9 cellular contexts compared by ENCODE assay signal in the genomic region with DNA sequence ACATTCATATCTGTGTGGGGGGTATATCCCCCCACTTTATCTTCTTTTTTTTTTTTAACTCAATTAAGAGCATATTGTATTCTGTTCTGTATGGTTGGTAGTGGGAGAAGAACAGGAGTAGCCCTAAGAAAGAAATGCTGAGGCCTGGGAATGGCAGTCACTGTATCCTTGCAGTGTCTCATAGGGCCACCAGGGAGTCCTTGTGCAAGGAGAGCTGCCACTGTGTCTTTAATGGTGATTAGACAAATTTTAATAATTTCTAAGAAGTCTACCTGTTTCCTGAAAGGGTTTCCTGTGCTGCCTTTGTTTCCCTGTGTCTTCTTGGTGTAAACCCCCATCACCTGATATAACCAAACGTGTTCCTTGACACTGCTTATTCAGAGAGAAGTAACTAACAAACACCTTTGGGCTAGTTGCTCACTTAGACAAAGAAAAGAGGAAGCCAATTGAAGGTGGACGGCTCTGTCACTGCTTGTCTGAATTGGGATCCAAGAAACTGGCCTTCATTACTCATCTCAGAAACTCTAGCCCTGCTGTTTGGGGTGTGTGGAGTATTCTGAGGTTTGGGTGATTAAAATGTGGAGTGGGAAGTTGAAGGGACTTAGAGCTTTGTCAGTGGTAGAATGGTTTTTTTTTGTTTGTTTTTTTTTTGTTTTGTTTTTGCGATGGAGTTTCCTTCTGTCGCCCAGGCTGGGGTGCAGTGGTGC. TPM values are rescaled to one million over a fixed set of nuclear protein-coding genes. Genes with fewer than 3 reads are reported as not detected.
DNase-seq lines count a peak whose midpoint lies in the region; ATAC-seq and TF ChIP-seq lines count a peak whose summit lies in the region.
"Had no signal": no experiment of that assay in that cellular context is flagged by ENCODE, and none has a peak within 500 bp of the region (broad histone marks: within the 10 kb centered on the region; RNA-seq: fewer than 3 reads in every experiment).

No MANE protein-coding gene starts in this region.

- H3K9me3 Mint-ChIP-seq in WTC11 = no peaks in the 10 kb centered on the region

- H3K4me1 ChIP-seq in left ventricle myocardium inferior = peaks cover 16% of the 10 kb centered on the region
- peaks cover 0 to 17% (median 3%) of the 10 kb centered on the region in 12 donors for H3K4me1 ChIP-seq in heart left ventricle

- intact Hi-C loops in left ventricle myocardium inferior (cut with micrococcal nuclease) (no loop called here), heart left ventricle (cut with DNase I) (no loop called here), posterior cingulate gyrus (cut with DNase I) (no loop called here)

- DNase-seq in left ventricle myocardium inferior (no peak), heart left ventricle (no peak), WTC11 (ENCODE audit: low spot score) (no peak), posterior cingulate gyrus (no peak), ACHN (no peak)
- DNase-seq in stimulated activated naive CD4-positive, alpha-beta T cell (lab: John Stamatoyannopoulos, UW) = no peak
- no peak for DNase-seq in stimulated activated CD4-positive, alpha-beta T cell treated with anti-CD3 and anti-CD28 coated beads, Interleukin-4, amount 100 ng/mL, for 4 hours

- peak; percentile 13 for TF ChIP-seq CTCF in left ventricle myocardium inferior (IDR thresholded peaks at IDR 0.05; ENCODE audit: borderline replicate concordance)
- TF ChIP-seq CTCF in heart left ventricle (IDR thresholded peaks at IDR 0.05) = no peak
- no peak for TF ChIP-seq CTCF in WTC11 (IDR thresholded peaks at IDR 0.05)

- H3K27me3 ChIP-seq in left ventricle myocardium inferior (ENCODE audit: low read depth) (no peaks in the 10 kb centered on the region), heart left ventricle (no peaks in the 10 kb centered on the region)

- H3K27ac Mint-ChIP-seq in WTC11 = no peak overlapping the region; the same call in 1 of the 2 replicates

- H3K9me3 ChIP-seq in left ventricle myocardium inferior (replicated peaks) (no peaks in the 10 kb centered on the region), heart left ventricle (no peaks in the 10 kb centered on the region)

- WGBS in heart left ventricle, 4 donors = 85 to 91% (median 89%) methylated on average over 4 of the region's 4 CpGs

- no peaks in the 10 kb centered on the region for H3K4me1 Mint-ChIP-seq in WTC11

- no peaks in the 10 kb centered on the region for H3K27me3 Mint-ChIP-seq in WTC11 (ENCODE audit: low read depth)

- no peak for TF ChIP-seq POLR2A in heart left ventricle (IDR thresholded peaks at IDR 0.05)

- H3K27ac ChIP-seq in left ventricle myocardium inferior (replicated peaks) (no peak overlapping the region), heart left ventricle (peak overlapping the region in 1 of 12 donors; percentile 18)
- H3K27ac ChIP-seq: VCaP had no signal

- CTCF ChIA-PET in WTC11 (lab: Charles Lee) = interaction anchor here (0.6 to 1.6 kb wide), 4 partner anchors 11 to 62 kb away, joined by 3 to 5 read pairs (median 3); no protein-coding TSS in a partner anchor

- ATAC-seq in heart left ventricle (no peak), HG03025 (IDR thresholded peaks at IDR 0.05; ENCODE audit: low FRiP score, unreplicated experiment) (peak; percentile 95), WTC11 (peak; percentile 75)

- in situ Hi-C loops in ACHN (cut with HindIII; ENCODE audit: low pct_ligation_motif_present, low pct_unique_long_range_greater_than_20kb, low sequenced_read_pairs) = no loop called here

- no peaks in the 10 kb centered on the region for H3K36me3 Mint-ChIP-seq in WTC11

- POLR2A ChIA-PET in WTC11 (lab: Charles Lee) = no interaction called here

- H3K4me3 Mint-ChIP-seq in WTC11 = no peak overlapping the region

- H3K36me3 ChIP-seq in left ventricle myocardium inferior (no peaks in the 10 kb centered on the region), heart left ventricle (no peaks in the 10 kb centered on the region)

- H3K4me3 ChIP-seq in left ventricle myocardium inferior (no peak overlapping the region), heart left ventricle (no peak overlapping the region)

TF ChIP-seq in WTC11, 78 proteins besides CTCF, POLR2A, EP300 and RAD21 (continues in another document):
- TF ChIP-seq, protein P1, sequence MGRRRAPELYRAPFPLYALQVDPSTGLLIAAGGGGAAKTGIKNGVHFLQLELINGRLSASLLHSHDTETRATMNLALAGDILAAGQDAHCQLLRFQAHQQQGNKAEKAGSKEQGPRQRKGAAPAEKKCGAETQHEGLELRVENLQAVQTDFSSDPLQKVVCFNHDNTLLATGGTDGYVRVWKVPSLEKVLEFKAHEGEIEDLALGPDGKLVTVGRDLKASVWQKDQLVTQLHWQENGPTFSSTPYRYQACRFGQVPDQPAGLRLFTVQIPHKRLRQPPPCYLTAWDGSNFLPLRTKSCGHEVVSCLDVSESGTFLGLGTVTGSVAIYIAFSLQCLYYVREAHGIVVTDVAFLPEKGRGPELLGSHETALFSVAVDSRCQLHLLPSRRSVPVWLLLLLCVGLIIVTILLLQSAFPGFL (CRISPR knock-in tag; IDR thresholded peaks at IDR 0.05; ENCODE audit: borderline replicate concordance) = no peak
- no peak for TF ChIP-seq ELF4 (CRISPR knock-in tag; IDR thresholded peaks at IDR 0.05; ENCODE audit: low read depth)
- no peak for TF ChIP-seq GABPB1 (CRISPR knock-in tag; IDR thresholded peaks at IDR 0.05)
- no peak for TF ChIP-seq NR1H2 (CRISPR knock-in tag; IDR thresholded peaks at IDR 0.05)
- TF ChIP-seq EMX1 (CRISPR knock-in tag; IDR thresholded peaks at IDR 0.05) = no peak
- no peak for TF ChIP-seq SMAD4 (CRISPR knock-in tag; IDR thresholded peaks at IDR 0.05)
- TF ChIP-seq, protein P2, sequence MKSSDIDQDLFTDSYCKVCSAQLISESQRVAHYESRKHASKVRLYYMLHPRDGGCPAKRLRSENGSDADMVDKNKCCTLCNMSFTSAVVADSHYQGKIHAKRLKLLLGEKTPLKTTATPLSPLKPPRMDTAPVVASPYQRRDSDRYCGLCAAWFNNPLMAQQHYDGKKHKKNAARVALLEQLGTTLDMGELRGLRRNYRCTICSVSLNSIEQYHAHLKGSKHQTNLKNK (CRISPR knock-in tag; IDR thresholded peaks at IDR 0.05) = no peak
- no peak for TF ChIP-seq TEAD1 (CRISPR knock-in tag; IDR thresholded peaks at IDR 0.05)
- TF ChIP-seq, protein P3, sequence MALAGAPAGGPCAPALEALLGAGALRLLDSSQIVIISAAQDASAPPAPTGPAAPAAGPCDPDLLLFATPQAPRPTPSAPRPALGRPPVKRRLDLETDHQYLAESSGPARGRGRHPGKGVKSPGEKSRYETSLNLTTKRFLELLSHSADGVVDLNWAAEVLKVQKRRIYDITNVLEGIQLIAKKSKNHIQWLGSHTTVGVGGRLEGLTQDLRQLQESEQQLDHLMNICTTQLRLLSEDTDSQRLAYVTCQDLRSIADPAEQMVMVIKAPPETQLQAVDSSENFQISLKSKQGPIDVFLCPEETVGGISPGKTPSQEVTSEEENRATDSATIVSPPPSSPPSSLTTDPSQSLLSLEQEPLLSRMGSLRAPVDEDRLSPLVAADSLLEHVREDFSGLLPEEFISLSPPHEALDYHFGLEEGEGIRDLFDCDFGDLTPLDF (CRISPR knock-in tag; IDR thresholded peaks at IDR 0.05) = no peak
- TF ChIP-seq, protein P4, sequence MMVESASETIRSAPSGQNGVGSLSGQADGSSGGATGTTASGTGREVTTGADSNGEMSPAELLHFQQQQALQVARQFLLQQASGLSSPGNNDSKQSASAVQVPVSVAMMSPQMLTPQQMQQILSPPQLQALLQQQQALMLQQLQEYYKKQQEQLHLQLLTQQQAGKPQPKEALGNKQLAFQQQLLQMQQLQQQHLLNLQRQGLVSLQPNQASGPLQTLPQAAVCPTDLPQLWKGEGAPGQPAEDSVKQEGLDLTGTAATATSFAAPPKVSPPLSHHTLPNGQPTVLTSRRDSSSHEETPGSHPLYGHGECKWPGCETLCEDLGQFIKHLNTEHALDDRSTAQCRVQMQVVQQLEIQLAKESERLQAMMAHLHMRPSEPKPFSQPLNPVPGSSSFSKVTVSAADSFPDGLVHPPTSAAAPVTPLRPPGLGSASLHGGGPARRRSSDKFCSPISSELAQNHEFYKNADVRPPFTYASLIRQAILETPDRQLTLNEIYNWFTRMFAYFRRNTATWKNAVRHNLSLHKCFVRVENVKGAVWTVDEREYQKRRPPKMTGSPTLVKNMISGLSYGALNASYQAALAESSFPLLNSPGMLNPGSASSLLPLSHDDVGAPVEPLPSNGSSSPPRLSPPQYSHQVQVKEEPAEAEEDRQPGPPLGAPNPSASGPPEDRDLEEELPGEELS (CRISPR knock-in tag; IDR thresholded peaks at IDR 0.05) = no peak
- TF ChIP-seq, protein P5, sequence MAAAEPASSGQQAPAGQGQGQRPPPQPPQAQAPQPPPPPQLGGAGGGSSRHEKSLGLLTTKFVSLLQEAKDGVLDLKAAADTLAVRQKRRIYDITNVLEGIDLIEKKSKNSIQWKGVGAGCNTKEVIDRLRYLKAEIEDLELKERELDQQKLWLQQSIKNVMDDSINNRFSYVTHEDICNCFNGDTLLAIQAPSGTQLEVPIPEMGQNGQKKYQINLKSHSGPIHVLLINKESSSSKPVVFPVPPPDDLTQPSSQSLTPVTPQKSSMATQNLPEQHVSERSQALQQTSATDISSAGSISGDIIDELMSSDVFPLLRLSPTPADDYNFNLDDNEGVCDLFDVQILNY (CRISPR knock-in tag; IDR thresholded peaks at IDR 0.05) = no peak
- TF ChIP-seq, protein P6, sequence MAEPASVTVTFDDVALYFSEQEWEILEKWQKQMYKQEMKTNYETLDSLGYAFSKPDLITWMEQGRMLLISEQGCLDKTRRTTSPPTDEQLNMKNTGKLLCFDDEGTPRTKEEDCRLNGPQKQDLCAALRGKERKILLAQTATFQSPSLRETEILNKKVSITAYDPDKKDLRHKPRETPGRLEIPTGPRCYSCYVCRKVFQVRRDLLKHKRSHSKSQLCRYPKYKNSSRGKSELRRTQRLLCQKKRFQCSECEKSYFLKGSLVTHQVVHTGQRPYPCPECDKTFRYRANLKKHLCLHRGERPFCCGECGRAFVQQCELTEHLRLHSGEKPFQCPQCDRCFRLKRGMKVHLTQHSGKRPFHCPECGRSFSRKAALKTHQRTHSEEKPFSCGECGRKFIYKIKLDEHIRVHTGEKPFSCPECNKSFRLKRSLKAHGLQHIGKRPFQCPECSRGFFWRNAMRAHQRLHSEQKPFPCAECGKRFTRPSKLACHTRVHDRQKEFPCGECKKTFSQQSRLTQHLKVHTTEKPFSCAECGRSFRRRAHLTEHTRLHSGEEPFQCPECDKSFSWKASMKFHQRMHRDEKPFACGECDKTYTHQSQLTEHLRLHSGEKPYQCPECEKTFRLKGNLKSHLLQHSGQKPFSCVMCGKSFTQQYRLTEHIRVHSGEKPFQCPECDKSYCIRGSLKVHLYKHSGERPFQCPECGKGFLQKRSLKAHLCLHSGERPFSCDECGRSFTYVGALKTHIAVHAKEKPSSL (CRISPR knock-in tag; conservative IDR thresholded peaks at IDR 0.05) = no peak

RNA-seq across cellular contexts. Expression of a gene that starts 15.2 kb away (rescaled TPM):
- 2.5 TPM for total RNA-seq in left ventricle myocardium inferior
- total RNA-seq in heart left ventricle = 1 to 10 TPM in 8 of 9 donors, under 1 TPM in 1; 0.99 to 4.0 (median 2.8) TPM
- 1 to 10 TPM; 1.3 to 2.5 TPM for polyA plus RNA-seq in heart left ventricle
- 0.83 to 1.6 TPM (median 1.1 TPM) in 3 replicates for total RNA-seq in WTC11 (2021)

RNA-seq across cellular contexts. Expression of a gene that starts 56.3 kb away (rescaled TPM):
- total RNA-seq in left ventricle myocardium inferior = 118 TPM
- 100 to 1,000 TPM in 4 of 9 donors, 10 to 100 TPM in 5; 56.7 to 190 (median 95.9) TPM for total RNA-seq in heart left ventricle
- 100 to 1,000 TPM in 1 of 2 donors, 10 to 100 TPM in 1; 35.2 to 162 TPM for polyA plus RNA-seq in heart left ventricle
- total RNA-seq in WTC11 (2021) = 23.4 to 26.5 TPM (median 26.0 TPM) in 3 replicates

Comparison
In these comparisons a context has a peak if more than half of its experiments do, and no peak if none do; other contexts are left out.
1. ATAC-seq: peak in HG03025 (single experiment) and WTC11 (single experiment); none in heart left ventricle (0 of 4).